1 cellular context compared by ENCODE assay signal in genomic region chr3:129441782-129442181, GRCh38.
TF ChIP-seq lines count a peak whose summit lies in the region.

No MANE protein-coding gene starts in this region.

TF ChIP-seq in IMR-90, 13 proteins besides CTCF, POLR2A, EP300 and RAD21 (continued from another document):
- TF ChIP-seq ELK1 (IDR thresholded peaks at IDR 0.05; ENCODE audit: borderline replicate concordance, low read depth, low read length), result no peak
- TF ChIP-seq MAFK (IDR thresholded peaks at IDR 0.05; ENCODE audit: low read depth, low read length), result no peak
TF ChIP-seq in IMR-90: peak in this region for 0.
